Comparison of ENCODE assay signal across 1 cellular context in the genomic region with DNA sequence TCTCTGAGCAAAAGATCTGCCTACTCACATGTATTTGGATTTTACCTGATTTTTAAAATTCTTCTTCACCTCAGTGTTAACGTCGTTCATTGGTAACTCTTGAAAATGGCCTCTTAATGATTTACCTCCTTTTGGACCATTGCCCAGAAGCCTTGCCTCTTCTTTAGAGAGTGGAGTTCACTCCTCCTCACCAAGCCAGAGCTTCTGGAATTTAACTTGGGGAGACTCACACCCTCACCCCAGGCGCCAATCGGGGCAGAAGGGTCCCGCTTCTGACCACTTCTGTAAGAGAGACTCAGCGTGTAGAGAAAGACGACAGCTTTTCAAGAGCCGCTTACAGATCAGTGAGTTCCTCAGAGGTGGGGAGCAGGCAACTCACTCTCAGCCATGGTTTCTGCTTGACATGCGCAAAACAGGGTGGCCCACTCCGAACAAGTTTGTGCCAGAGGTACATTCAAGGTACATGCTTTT.
TF ChIP-seq lines count a peak whose summit lies in the region.

No MANE protein-coding gene starts in this region.

TF ChIP-seq in endothelial cell of umbilical vein, 7 proteins besides CTCF, POLR2A, EP300 and RAD21 (continued from another document):
- TF ChIP-seq MAX (IDR thresholded peaks at IDR 0.05; ENCODE audit: insufficient read depth, insufficient read length): no peak
